Comparison of ENCODE assay signal across 8 cellular contexts in the genomic region with DNA sequence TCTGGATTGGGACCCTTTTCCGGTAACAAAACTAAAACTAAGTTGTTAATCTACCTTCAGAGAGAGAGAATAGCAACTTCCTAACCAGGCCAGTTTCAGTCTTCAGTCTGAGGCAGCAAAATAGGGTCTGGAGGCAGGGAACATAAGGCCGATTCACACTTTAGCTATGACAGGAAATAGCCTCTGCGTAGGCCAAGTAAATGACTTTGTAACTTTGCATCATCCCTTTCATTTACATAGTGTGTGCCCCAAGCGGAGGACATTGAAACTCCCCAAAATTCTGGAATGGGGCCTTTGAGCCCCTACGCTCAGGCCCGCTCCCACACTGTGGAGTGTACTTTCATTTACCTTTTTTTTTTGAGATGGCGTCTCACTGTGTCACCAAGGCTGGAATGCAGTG. TPM values are rescaled to one million over a fixed set of nuclear protein-coding genes. Genes with fewer than 3 reads are reported as not detected.
DNase-seq lines count a peak whose midpoint lies in the region; ATAC-seq and TF ChIP-seq lines count a peak whose summit lies in the region.

No MANE protein-coding gene starts in this region.

- no peaks in the 10 kb centered on the region for H3K27me3 ChIP-seq in Caco-2 (replicated peaks; ENCODE audit: control insufficient read depth, insufficient read depth, low read length)
- H3K27me3 ChIP-seq in effector memory CD4-positive, alpha-beta T cell (replicated peaks; ENCODE audit: control insufficient read depth, insufficient read depth, low read length, poor library complexity, severe bottlenecking), result no peaks in the 10 kb centered on the region

- no peak for TF ChIP-seq CTCF in Caco-2 (IDR thresholded peaks at IDR 0.05; ENCODE audit: insufficient read depth in 1 of 2, low read depth in 1 of 2, low read length in 1 of 2, severe bottlenecking in 1 of 2, unreplicated experiment in 1 of 2)

- peak; percentile 12 for ATAC-seq in GM21381 (IDR thresholded peaks at IDR 0.05; ENCODE audit: unreplicated experiment)
- ATAC-seq in stimulated activated naive CD8-positive, alpha-beta T cell treated with anti-CD3 and anti-CD28 coated beads, Interleukin-15, amount 100 ng/mL, for 72 hours, result peak; percentile 19

- H3K36me3 Mint-ChIP-seq in Caco-2 (ENCODE audit: insufficient read depth, unreplicated experiment), result peaks cover 27% of the 10 kb centered on the region

- CTCF ChIA-PET in Caco-2 (lab: Charles Lee), result interaction anchor here (1.1 kb wide), 1 partner anchor 25 kb away, joined by 3 read pairs; no protein-coding TSS in a partner anchor

- no peaks in the 10 kb centered on the region for H3K9me3 ChIP-seq in Caco-2
- H3K9me3 ChIP-seq in effector memory CD4-positive, alpha-beta T cell (ENCODE audit: control insufficient read depth, low read length), result no peaks in the 10 kb centered on the region

- peak overlapping the region; percentile 85 for H3K4me3 Mint-ChIP-seq in Caco-2 (ENCODE audit: unreplicated experiment)
- H3K4me3 Mint-ChIP-seq in stimulated activated naive CD8-positive, alpha-beta T cell treated with anti-CD3 and anti-CD28 coated beads, Interleukin-15, amount 100 ng/mL, for 72 hours, result peak overlapping the region; percentile 70 to 83

- no peaks in the 10 kb centered on the region for H3K9me3 Mint-ChIP-seq in Caco-2 (ENCODE audit: unreplicated experiment)
- H3K9me3 Mint-ChIP-seq in stimulated activated naive CD8-positive, alpha-beta T cell treated with anti-CD3 and anti-CD28 coated beads, Interleukin-15, amount 100 ng/mL, for 72 hours, result no peaks in the 10 kb centered on the region

- H3K27ac Mint-ChIP-seq in Caco-2 (ENCODE audit: unreplicated experiment), result peak overlapping the region; percentile 48
- H3K27ac Mint-ChIP-seq in stimulated activated naive CD8-positive, alpha-beta T cell treated with anti-CD3 and anti-CD28 coated beads, Interleukin-15, amount 100 ng/mL, for 72 hours, result peak overlapping the region; percentile 96

- intact Hi-C loops in Caco-2 (cut with micrococcal nuclease; ENCODE audit: unreplicated experiment), result no loop called here

- peaks cover 26% of the 10 kb centered on the region for H3K4me1 Mint-ChIP-seq in Caco-2 (ENCODE audit: low read depth, unreplicated experiment)
- peaks cover 87% of the 10 kb centered on the region for H3K4me1 Mint-ChIP-seq in stimulated activated naive CD8-positive, alpha-beta T cell treated with anti-CD3 and anti-CD28 coated beads, Interleukin-15, amount 100 ng/mL, for 72 hours

- no peaks in the 10 kb centered on the region for H3K27me3 Mint-ChIP-seq in Caco-2 (ENCODE audit: insufficient read depth, unreplicated experiment)
- H3K27me3 Mint-ChIP-seq in stimulated activated naive CD8-positive, alpha-beta T cell treated with anti-CD3 and anti-CD28 coated beads, Interleukin-15, amount 100 ng/mL, for 72 hours, result no peaks in the 10 kb centered on the region

- BruUV-seq in Caco-2 (replicated peaks; lab: Mats Ljungman, UMichigan), result no TSS peak

- no peaks in the 10 kb centered on the region; the same call in 1 of the 2 replicates for H3K36me3 ChIP-seq in Caco-2 (ENCODE audit: control insufficient read depth, insufficient read depth, low read length)
- H3K36me3 ChIP-seq in effector memory CD4-positive, alpha-beta T cell (ENCODE audit: control insufficient read depth, insufficient read depth, low read length), result peaks cover 16% of the 10 kb centered on the region

- DNase-seq in Caco-2, result no peak
- peak; percentile 69 for DNase-seq in NCI-H460 (ENCODE audit: extremely low read depth, low read depth)
- DNase-seq in effector memory CD4-positive, alpha-beta T cell, result no peak
- peak; percentile 33 to 53 for DNase-seq in stimulated activated naive CD8-positive, alpha-beta T cell treated with anti-CD3 and anti-CD28 coated beads, Interleukin-15, amount 100 ng/mL, for 72 hours
- no peak for DNase-seq in DMS 273 (lab: John Stamatoyannopoulos, UW; ENCODE audit: unreplicated experiment)
- no peak for DNase-seq in HuH-7 (ENCODE audit: low spot score)
- no peak for DNase-seq in Ammon's horn (ENCODE audit: low spot score)

- no peak overlapping the region for H3K4me3 ChIP-seq in Caco-2 (ENCODE audit: low read depth, low read length)
- H3K4me3 ChIP-seq in effector memory CD4-positive, alpha-beta T cell (ENCODE audit: insufficient read depth, low read depth, low read length, poor library complexity, severe bottlenecking), result no peak overlapping the region

- H3K27ac ChIP-seq in effector memory CD4-positive, alpha-beta T cell (ENCODE audit: insufficient read depth, low read length, poor library complexity, severe bottlenecking), result peak overlapping the region; percentile 16

- POLR2A ChIA-PET in Caco-2 (lab: Charles Lee), result no interaction called here

- peaks cover 34% of the 10 kb centered on the region for H3K4me1 ChIP-seq in Caco-2
- H3K4me1 ChIP-seq in effector memory CD4-positive, alpha-beta T cell (ENCODE audit: control insufficient read depth, insufficient read depth, low read length, poor library complexity, severe bottlenecking), result peaks cover 51% of the 10 kb centered on the region

RNA-seq across cellular contexts. Expression of gene UPP1, which starts 1.7 kb away (rescaled TPM):
- total RNA-seq in Caco-2 (2022), result 18.7 and 20.6 TPM in 2 replicates
- 97.2 and 106 TPM in 2 replicates for total RNA-seq in NCI-H460 (2014; rRNA removed; shearing (Covaris generic))
- 102 and 120 TPM in 2 replicates for polyA plus RNA-seq in NCI-H460 (2014; cell fraction: nucleus; rRNA removed)

RNA-seq across cellular contexts. Expression of gene C7orf57, which starts 52.0 kb away (rescaled TPM):
- not detected in 2 replicates for total RNA-seq in Caco-2 (2022)
- 0.12 TPM in 1 of 2 replicates, not detected in the other for total RNA-seq in NCI-H460 (2014; rRNA removed; shearing (Covaris generic))
- polyA plus RNA-seq in NCI-H460 (2014; cell fraction: nucleus; rRNA removed), result not detected in 2 replicates

RNA-seq across cellular contexts. Expression of gene SUN3, which starts 58.4 kb away (rescaled TPM):
- not detected in 2 replicates for total RNA-seq in Caco-2 (2022)
- total RNA-seq in NCI-H460 (2014; rRNA removed; shearing (Covaris generic)), result not detected in 2 replicates
- polyA plus RNA-seq in NCI-H460 (2014; cell fraction: nucleus; rRNA removed), result not detected in 2 replicates

Comparison
In these comparisons a context has a peak if more than half of its experiments do, and no peak if none do; other contexts are left out.
1. DNase-seq: peak in NCI-H460 (single experiment) and stimulated activated naive CD8-positive, alpha-beta T cell treated with anti-CD3 and anti-CD28 coated beads, Interleukin-15, amount 100 ng/mL, for 72 hours (2 of 2); none in Caco-2 (0 of 2), effector memory CD4-positive, alpha-beta T cell (0 of 3), DMS 273 (single experiment), HuH-7 (single experiment) and Ammon's horn (single experiment).